In the genomic region with DNA sequence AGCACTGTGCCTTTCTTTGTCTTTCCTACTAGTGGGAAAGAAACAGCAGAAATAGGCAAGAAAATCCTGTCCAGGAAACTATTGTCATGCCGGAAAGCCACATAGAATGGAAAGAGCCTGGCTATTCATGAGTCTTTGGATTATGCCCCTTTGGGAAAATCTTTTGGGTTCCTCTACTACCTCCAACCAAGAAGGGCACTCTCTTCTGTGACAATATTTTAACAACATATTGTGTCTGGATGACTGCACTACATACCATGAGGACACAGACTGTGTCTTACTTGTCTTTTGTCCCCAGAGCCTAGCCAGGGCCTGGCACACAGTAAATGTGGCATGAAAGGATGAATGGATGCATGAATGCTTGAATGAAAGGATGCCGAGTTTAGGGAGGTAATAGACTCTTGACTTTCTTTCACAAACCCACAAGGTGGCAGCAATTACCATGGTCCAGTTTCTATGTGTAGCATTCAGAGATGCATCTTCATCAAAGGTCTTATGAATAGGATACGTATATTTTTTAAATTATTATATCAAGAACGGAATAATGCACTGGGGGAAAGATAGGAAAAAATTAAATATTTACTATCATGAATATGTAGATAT, we compare ENCODE assay signal across 8 cellular contexts. TPM values are rescaled to one million over a fixed set of nuclear protein-coding genes. Genes with fewer than 3 reads are reported as not detected.
A peak's percentile ranks its signal among the peaks of the same experiment; 100 is the strongest.
DNase-seq lines count a peak whose midpoint lies in the region; ATAC-seq and TF ChIP-seq lines count a peak whose summit lies in the region.

No MANE protein-coding gene starts in this region.

- peak; percentile 83 for TF ChIP-seq CTCF in VCaP (conservative IDR thresholded peaks at IDR 0.05)
- peak; percentile 54 for TF ChIP-seq CTCF in fibroblast of pulmonary artery (IDR thresholded peaks at IDR 0.05; ENCODE audit: low read length, missing control alignments)

- peak; percentile 57 for ATAC-seq in HG02571 (IDR thresholded peaks at IDR 0.05; ENCODE audit: unreplicated experiment)

- peak; percentile 22 for DNase-seq in activated gamma-delta T cell treated with Interleukin-2 at 50 U/mL for 16 hours
- no peak for DNase-seq in activated gamma-delta T cell (lab: John Stamatoyannopoulos, UW)
- peak; percentile 87 for DNase-seq in NCI-H2107 (lab: John Stamatoyannopoulos, UW)
- peak; percentile 74 for DNase-seq in fibroblast of pulmonary artery (ENCODE audit: low read depth)
- DNase-seq in occipital lobe (lab: John Stamatoyannopoulos, UW) = peak; percentile 21
- no peak for DNase-seq in NCI-H226

- H3K27ac ChIP-seq in VCaP = no peak overlapping the region

- no peak overlapping the region for H3K4me3 ChIP-seq in fibroblast of pulmonary artery (replicated peaks; ENCODE audit: low read depth, low read length)

RNA-seq across cellular contexts. Expression of a gene that starts 30.3 kb away (rescaled TPM):
- total RNA-seq in occipital lobe = not detected

RNA-seq across cellular contexts. Expression of a gene that starts 48.7 kb away (rescaled TPM):
- 90.3 TPM for total RNA-seq in occipital lobe

Comparison
In these comparisons a context has a peak if more than half of its experiments do, and no peak if none do; other contexts are left out.
1. DNase-seq: peak in activated gamma-delta T cell treated with Interleukin-2 at 50 U/mL for 16 hours (single experiment), NCI-H2107 (single experiment), fibroblast of pulmonary artery (single experiment) and occipital lobe (single experiment); none in activated gamma-delta T cell (single experiment) and NCI-H226 (single experiment).